ENCODE assay signal across 21 cellular contexts in genomic region chr1:237219751-237220150, GRCh38.
"Had no signal": no experiment of that assay in that cellular context is flagged by ENCODE, and none has a peak within 500 bp of the region (broad histone marks: within the 10 kb centered on the region; RNA-seq: fewer than 3 reads in every experiment).

No MANE protein-coding gene starts in this region.

- H3K36me3 ChIP-seq: breast epithelium, neural progenitor cell, spleen, tibial nerve, uterus had no signal

- H3K27me3 ChIP-seq: breast epithelium, neural progenitor cell, spleen, tibial nerve, uterus had no signal

- H3K9me3 ChIP-seq: breast epithelium, spleen, tibial nerve, uterus had no signal

- DNase-seq: activated CD4-positive, alpha-beta memory T cell treated with anti-CD3 and anti-CD28 coated beads for 36 hours; activated CD4-positive, alpha-beta T cell treated with anti-CD3 and anti-CD28 coated beads for 4 hours; activated CD4-positive, CD25-positive, alpha-beta regulatory T cell; activated effector memory CD4-positive, alpha-beta T cell treated with Interleukin-2 at 50 U/mL for 16 hours; activated naive CD4-positive, alpha-beta T cell treated with anti-CD3 and anti-CD28 coated beads for 36 hours; activated naive CD8-positive, alpha-beta T cell treated with anti-CD3 and anti-CD28 coated beads, Interleukin-2, amount 10 ng/mL, durations not matched to agents 7 days and 5 days; activated T-cell treated with anti-CD3 and anti-CD28 coated beads, Interleukin-2, amount 50 U/mL, for 72 hours; amniotic stem cell; immature natural killer cell; naive thymus-derived CD8-positive, alpha-beta T cell; spleen; stimulated activated CD4-positive, alpha-beta T cell treated with anti-CD3 and anti-CD28 coated beads, Interleukin-4, amount 100 ng/mL, for 24 hours; stimulated activated naive CD4-positive, alpha-beta T cell treated with Interleukin-2 at 50 U/mL for 16 hours; T1000 had no signal

- H3K9me3 Mint-ChIP-seq: activated CD4-positive, alpha-beta memory T cell treated with anti-CD3 and anti-CD28 coated beads for 36 hours; activated naive CD4-positive, alpha-beta T cell treated with anti-CD3 and anti-CD28 coated beads for 36 hours; activated T-cell treated with anti-CD3 and anti-CD28 coated beads, Interleukin-2, amount 50 U/mL, for 72 hours; neural progenitor cell; T-helper 1 cell treated with Interleukin-12 subunit alpha and Interleukin-12 subunit beta and Interleukin-4 antibody, amounts not matched to agents 30 μg/mL and 1 μg/mL, for 36 hours had no signal

- H3K36me3 Mint-ChIP-seq: activated CD4-positive, alpha-beta memory T cell treated with anti-CD3 and anti-CD28 coated beads for 36 hours; activated naive CD8-positive, alpha-beta T cell treated with anti-CD3 and anti-CD28 coated beads, Interleukin-2, amount 10 ng/mL, durations not matched to agents 7 days and 5 days; immature natural killer cell; naive thymus-derived CD8-positive, alpha-beta T cell; neural progenitor cell had no signal

- H3K27ac Mint-ChIP-seq: activated CD4-positive, alpha-beta memory T cell treated with anti-CD3 and anti-CD28 coated beads for 36 hours; activated naive CD4-positive, alpha-beta T cell treated with anti-CD3 and anti-CD28 coated beads for 36 hours; activated naive CD8-positive, alpha-beta T cell treated with anti-CD3 and anti-CD28 coated beads, Interleukin-2, amount 10 ng/mL, durations not matched to agents 7 days and 5 days; activated T-cell treated with anti-CD3 and anti-CD28 coated beads, Interleukin-2, amount 50 U/mL, for 72 hours; immature natural killer cell; naive thymus-derived CD8-positive, alpha-beta T cell; neural progenitor cell; T-helper 1 cell treated with Interleukin-12 subunit alpha and Interleukin-12 subunit beta and Interleukin-4 antibody, amounts not matched to agents 30 μg/mL and 1 μg/mL, for 36 hours had no signal

- H3K4me3 Mint-ChIP-seq: activated CD4-positive, alpha-beta memory T cell treated with anti-CD3 and anti-CD28 coated beads for 36 hours; activated naive CD4-positive, alpha-beta T cell treated with anti-CD3 and anti-CD28 coated beads for 36 hours; activated naive CD8-positive, alpha-beta T cell treated with anti-CD3 and anti-CD28 coated beads, Interleukin-2, amount 10 ng/mL, durations not matched to agents 7 days and 5 days; activated T-cell treated with anti-CD3 and anti-CD28 coated beads, Interleukin-2, amount 50 U/mL, for 72 hours; immature natural killer cell; naive thymus-derived CD8-positive, alpha-beta T cell; neural progenitor cell; T-helper 1 cell treated with Interleukin-12 subunit alpha and Interleukin-12 subunit beta and Interleukin-4 antibody, amounts not matched to agents 30 μg/mL and 1 μg/mL, for 36 hours had no signal

- H3K27me3 Mint-ChIP-seq: activated naive CD8-positive, alpha-beta T cell treated with anti-CD3 and anti-CD28 coated beads, Interleukin-2, amount 10 ng/mL, durations not matched to agents 7 days and 5 days had no signal

- ATAC-seq: activated T-cell treated with anti-CD3 and anti-CD28 coated beads, Interleukin-2, amount 50 U/mL, for 72 hours; left lobe of liver; naive thymus-derived CD8-positive, alpha-beta T cell had no signal

- H3K4me3 ChIP-seq: breast epithelium, neural progenitor cell, spleen, tibial nerve, uterus had no signal

- H3K27ac ChIP-seq: breast epithelium, epithelial cell of prostate, neural progenitor cell, spleen, tibial nerve, uterus had no signal

- H3K4me1 ChIP-seq: breast epithelium, neural progenitor cell, spleen, tibial nerve, uterus had no signal

- H3K4me1 Mint-ChIP-seq: activated naive CD8-positive, alpha-beta T cell treated with anti-CD3 and anti-CD28 coated beads, Interleukin-2, amount 10 ng/mL, durations not matched to agents 7 days and 5 days; immature natural killer cell; naive thymus-derived CD8-positive, alpha-beta T cell; neural progenitor cell had no signal
